8 cellular contexts compared by ENCODE assay signal in the genomic region with DNA sequence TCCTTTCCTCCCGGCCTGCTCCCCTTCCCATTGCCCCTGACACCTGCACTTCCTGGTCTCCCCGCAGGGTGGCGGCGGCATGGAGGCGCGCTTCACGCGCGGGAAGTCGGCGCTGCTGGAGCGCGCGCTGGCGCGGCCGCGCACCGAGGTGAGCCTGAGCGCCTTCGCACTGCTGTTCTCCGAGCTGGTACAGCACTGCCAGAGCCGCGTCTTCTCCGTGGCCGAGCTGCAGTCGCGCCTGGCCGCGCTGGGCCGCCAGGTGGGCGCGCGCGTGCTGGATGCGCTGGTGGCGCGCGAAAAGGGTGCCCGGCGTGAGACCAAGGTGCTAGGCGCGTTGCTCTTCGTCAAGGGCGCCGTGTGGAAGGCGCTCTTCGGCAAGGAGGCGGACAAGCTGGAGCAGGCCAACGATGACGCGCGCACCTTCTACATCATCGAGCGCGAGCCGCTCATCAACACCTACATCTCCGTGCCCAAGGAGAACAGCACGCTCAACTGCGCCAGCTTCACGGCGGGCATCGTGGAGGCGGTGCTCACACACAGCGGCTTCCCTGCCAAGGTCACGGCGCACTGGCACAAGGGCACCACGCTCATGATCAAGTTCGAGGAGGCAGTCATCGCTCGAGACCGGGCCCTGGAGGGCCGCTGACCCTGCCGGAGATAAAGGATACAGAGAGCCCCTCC. TPM values are rescaled to one million over a fixed set of nuclear protein-coding genes. Genes with fewer than 3 reads are reported as not detected.
DNase-seq lines count a peak whose midpoint lies in the region; ATAC-seq and TF ChIP-seq lines count a peak whose summit lies in the region.

No MANE protein-coding gene starts in this region.

- no peak overlapping the region for H3K27ac ChIP-seq in ectodermal cell (ENCODE audit: insufficient read depth, low read depth, low read length, poor library complexity, severe bottlenecking)
- no peak overlapping the region for H3K27ac ChIP-seq in neural progenitor cell

- no peaks in the 10 kb centered on the region for H3K9me2 ChIP-seq in Loucy (replicated peaks; ENCODE audit: low read depth, low read length)

- H4K20me1 ChIP-seq in Loucy (ENCODE audit: insufficient read depth, low read length, poor library complexity, severe bottlenecking) (peaks cover 17% of the 10 kb centered on the region), neural progenitor cell (ENCODE audit: low read depth) (peaks cover 17% of the 10 kb centered on the region)

- H3K9ac ChIP-seq in Loucy (ENCODE audit: low read depth, low read length, poor library complexity, severe bottlenecking), result peak overlapping the region; percentile 92
- H3K9ac ChIP-seq in neural progenitor cell, result no peak overlapping the region

- H3K27ac Mint-ChIP-seq in CD14-positive monocyte (peak overlapping the region; percentile 93 to 98 (median 96)), neural progenitor cell (no peak overlapping the region)

- no peaks in the 10 kb centered on the region for H3K9me3 ChIP-seq in Loucy (ENCODE audit: insufficient read depth, low read depth, low read length)
- no peaks in the 10 kb centered on the region for H3K9me3 ChIP-seq in ectodermal cell (ENCODE audit: control insufficient read depth, low read length)
- no peaks in the 10 kb centered on the region for H3K9me3 ChIP-seq in neural progenitor cell (ENCODE audit: low read depth)

- H3K4me3 ChIP-seq in Loucy (ENCODE audit: low read length, poor library complexity, severe bottlenecking) (peak overlapping the region; percentile 95), ectodermal cell (ENCODE audit: insufficient read depth, low read depth, low read length) (peak overlapping the region; percentile 98), neural progenitor cell (peak overlapping the region; percentile 99)

- DNase-seq in CD14-positive monocyte (ENCODE audit: low spot score) (no peak), neural progenitor cell (ENCODE audit: low spot score) (no peak), medulla oblongata (ENCODE audit: extremely low spot score) (no peak), AML-193 (lab: John Stamatoyannopoulos, UW) (no peak), NCI-H345 treated with DMSO at 0.1 percent for 48 hours (lab: John Stamatoyannopoulos, UW; ENCODE audit: unreplicated experiment) (no peak)

- intact Hi-C loops in CD14-positive monocyte (cut with micrococcal nuclease), result loop anchor here (5.0 kb wide), 2 partner anchors 35 to 45 kb away; a partner anchor contains a TSS

- WGBS in ectodermal cell, 2 experiments, result 94 to 96% methylated on average over 74 of the region's 74 CpGs

- H3K79me2 ChIP-seq in Loucy (ENCODE audit: insufficient read depth, low read length) (peaks cover 28% of the 10 kb centered on the region), neural progenitor cell (ENCODE audit: low read depth) (peaks cover 14% of the 10 kb centered on the region)

- no peak overlapping the region for H2AFZ ChIP-seq in Loucy (ENCODE audit: low read length)
- H2AFZ ChIP-seq in neural progenitor cell (replicated peaks), result no peak overlapping the region

- no peak for ATAC-seq in GM18870 (IDR thresholded peaks at IDR 0.05; ENCODE audit: unreplicated experiment)

- H3K4me1 Mint-ChIP-seq in CD14-positive monocyte (peaks cover 56% of the 10 kb centered on the region), neural progenitor cell (peaks cover 18% of the 10 kb centered on the region)

- H3K9me3 Mint-ChIP-seq in CD14-positive monocyte (no peaks in the 10 kb centered on the region), neural progenitor cell (no peaks in the 10 kb centered on the region)

- peaks cover 24 to 48% of the 10 kb centered on the region in 2 donors for H3K36me3 Mint-ChIP-seq in CD14-positive monocyte
- peaks cover 7% of the 10 kb centered on the region for H3K36me3 Mint-ChIP-seq in neural progenitor cell

- H3K4me1 ChIP-seq in Loucy (ENCODE audit: insufficient read depth, low read length, poor library complexity, severe bottlenecking) (peaks cover 26% of the 10 kb centered on the region), ectodermal cell (ENCODE audit: control insufficient read depth, insufficient read depth, low read length) (peaks cover 3% of the 10 kb centered on the region), neural progenitor cell (no peaks in the 10 kb centered on the region)

- H3F3A ChIP-seq in Loucy (ENCODE audit: low read depth) (no peaks in the 10 kb centered on the region), neural progenitor cell (ENCODE audit: low read depth) (no peaks in the 10 kb centered on the region)

- peak overlapping the region; percentile 89 to 92 for H3K4me3 Mint-ChIP-seq in CD14-positive monocyte
- peak overlapping the region; percentile 90 for H3K4me3 Mint-ChIP-seq in neural progenitor cell

- H3K27me3 ChIP-seq in Loucy (ENCODE audit: insufficient read depth, low read length, poor library complexity, severe bottlenecking) (no peaks in the 10 kb centered on the region), ectodermal cell (ENCODE audit: control insufficient read depth, insufficient read depth, low read length, poor library complexity, severe bottlenecking) (peaks cover 21% of the 10 kb centered on the region), neural progenitor cell (peaks cover 29% of the 10 kb centered on the region)

- H3K36me3 ChIP-seq in Loucy (ENCODE audit: insufficient read depth, low read length) (no peaks in the 10 kb centered on the region; the same call in 1 of the 2 replicates), ectodermal cell (ENCODE audit: control insufficient read depth, insufficient read depth, low read length) (peaks cover 22% of the 10 kb centered on the region), neural progenitor cell (no peaks in the 10 kb centered on the region)

- TF ChIP-seq CTCF in CD14-positive monocyte (IDR thresholded peaks at IDR 0.05) (no peak), Loucy (conservative IDR thresholded peaks at IDR 0.05; ENCODE audit: low read length) (no peak), neural progenitor cell (IDR thresholded peaks at IDR 0.05) (no peak)

- H3K27me3 Mint-ChIP-seq in CD14-positive monocyte (ENCODE audit: low read depth in 3 of 3) (peaks cover 0 to 7% (median 3%) of the 10 kb centered on the region in 3 donors), neural progenitor cell (ENCODE audit: insufficient read depth, low read depth) (peaks cover 22% of the 10 kb centered on the region)

- peak overlapping the region; percentile 89 for H3K4me2 ChIP-seq in Loucy (ENCODE audit: low read depth, low read length, poor library complexity, severe bottlenecking)
- peak overlapping the region; percentile 99 for H3K4me2 ChIP-seq in neural progenitor cell

RNA-seq across cellular contexts. Expression of a gene that starts 1.7 kb away (rescaled TPM):
- polyA plus RNA-seq in CD14-positive monocyte, result 100 to 1,000 TPM; 414 to 449 TPM
- polyA plus RNA-seq in ectodermal cell (2013, experiment 1 of 4), result 75.6 TPM
- 77.0 TPM for polyA plus RNA-seq in ectodermal cell (2013, experiment 2 of 4)
- polyA plus RNA-seq in ectodermal cell (2013, experiment 3 of 4), result 45.4 TPM
- 45.6 TPM for polyA plus RNA-seq in ectodermal cell (2013, experiment 4 of 4)
- 24.4 and 53.7 TPM in 2 replicates for total RNA-seq in neural progenitor cell (ENCODE audit: low replicate concordance)

RNA-seq across cellular contexts. Expression of a gene that starts 5.4 kb away (rescaled TPM):
- 100 to 1,000 TPM in 1 of 2 donors, 10 to 100 TPM in 1; 79.4 to 104 TPM for polyA plus RNA-seq in CD14-positive monocyte
- polyA plus RNA-seq in ectodermal cell (2013, experiment 1 of 4), result not detected
- polyA plus RNA-seq in ectodermal cell (2013, experiment 2 of 4), result not detected
- polyA plus RNA-seq in ectodermal cell (2013, experiment 3 of 4), result not detected
- not detected for polyA plus RNA-seq in ectodermal cell (2013, experiment 4 of 4)
- not detected in 2 replicates for total RNA-seq in neural progenitor cell (ENCODE audit: low replicate concordance)

RNA-seq across cellular contexts. Expression of a gene that starts 13.5 kb away (rescaled TPM):
- 100 to 1,000 TPM in 1 of 2 donors, 10 to 100 TPM in 1; 60.0 to 119 TPM for polyA plus RNA-seq in CD14-positive monocyte
- not detected for polyA plus RNA-seq in ectodermal cell (2013, experiment 1 of 4)
- polyA plus RNA-seq in ectodermal cell (2013, experiment 2 of 4), result not detected
- not detected for polyA plus RNA-seq in ectodermal cell (2013, experiment 3 of 4)
- polyA plus RNA-seq in ectodermal cell (2013, experiment 4 of 4), result not detected
- not detected in 2 replicates for total RNA-seq in neural progenitor cell (ENCODE audit: low replicate concordance)

RNA-seq across cellular contexts. Expression of a gene that starts 19.6 kb away (rescaled TPM):
- polyA plus RNA-seq in CD14-positive monocyte, result 1 to 10 TPM; 1.1 to 2.1 TPM
- not detected for polyA plus RNA-seq in ectodermal cell (2013, experiment 1 of 4)
- not detected for polyA plus RNA-seq in ectodermal cell (2013, experiment 2 of 4)
- not detected for polyA plus RNA-seq in ectodermal cell (2013, experiment 3 of 4)
- polyA plus RNA-seq in ectodermal cell (2013, experiment 4 of 4), result not detected
- total RNA-seq in neural progenitor cell (ENCODE audit: low replicate concordance), result not detected in 2 replicates

RNA-seq across cellular contexts. Expression of a gene that starts 45.4 kb away (rescaled TPM):
- 100 to 1,000 TPM; 249 to 327 TPM for polyA plus RNA-seq in CD14-positive monocyte
- polyA plus RNA-seq in ectodermal cell (2013, experiment 1 of 4), result 56.9 TPM
- polyA plus RNA-seq in ectodermal cell (2013, experiment 2 of 4), result 58.2 TPM
- 46.8 TPM for polyA plus RNA-seq in ectodermal cell (2013, experiment 3 of 4)
- polyA plus RNA-seq in ectodermal cell (2013, experiment 4 of 4), result 48.8 TPM
- total RNA-seq in neural progenitor cell (ENCODE audit: low replicate concordance), result 12.7 and 21.9 TPM in 2 replicates
